8 cellular contexts compared by ENCODE assay signal in the genomic region with DNA sequence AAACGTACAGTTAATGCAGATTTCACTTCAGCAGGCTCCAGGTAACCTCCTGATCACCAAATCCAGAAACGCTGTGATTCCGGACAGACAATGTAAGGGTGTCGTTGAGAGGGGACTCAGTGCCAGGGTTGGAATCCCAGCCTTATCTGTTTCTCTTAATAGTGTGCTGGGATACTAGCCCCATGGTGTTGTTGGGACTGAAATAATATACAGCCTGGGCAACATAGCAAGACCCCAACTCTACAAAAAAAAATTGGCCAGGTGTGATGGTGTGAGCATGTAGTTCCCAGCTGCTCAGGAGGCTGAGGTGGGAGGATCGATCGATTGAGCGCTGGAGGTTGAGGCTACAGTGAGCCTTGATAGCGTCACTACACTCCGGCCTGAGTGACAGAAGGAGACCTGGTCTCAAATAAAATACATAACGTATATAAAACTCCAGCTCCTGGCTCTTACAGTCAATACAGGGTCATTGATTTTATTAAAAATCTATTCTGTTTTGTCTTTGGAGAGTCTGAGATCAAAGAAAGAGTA. TPM values are rescaled to one million over a fixed set of nuclear protein-coding genes. Genes with fewer than 3 reads are reported as not detected.
A peak's percentile ranks its signal among the peaks of the same experiment; 100 is the strongest.
DNase-seq lines count a peak whose midpoint lies in the region; ATAC-seq, FAIRE-seq and TF ChIP-seq lines count a peak whose summit lies in the region.

No MANE protein-coding gene starts in this region.

- BruUV-seq in HepG2 (replicated peaks; lab: Mats Ljungman, UMichigan) = TSS peak; percentile 73

- CTCF ChIA-PET in activated CD4-positive, alpha-beta T cell treated with anti-CD3 and anti-CD28 coated beads for 36 hours (lab: Charles Lee) = interaction anchor here (0.6 to 2.1 kb wide), 7 partner anchors 16 to 282 kb away, joined by 3 to 18 read pairs (median 4); a partner anchor contains a TSS
- CTCF ChIA-PET in HepG2 (lab: Yijun Ruan, JAX; ENCODE audit: low intra/inter-chr PET ratio, low total read pairs) = no interaction called here

- TF ChIP-seq CTCF in HepG2 (CRISPR knock-in tag; IDR thresholded peaks at IDR 0.05) (no peak), testis (IDR thresholded peaks at IDR 0.05) (no peak)

- POLR2A ChIA-PET in activated CD4-positive, alpha-beta T cell treated with anti-CD3 and anti-CD28 coated beads for 36 hours (lab: Charles Lee) = interaction anchor here (0.6 kb wide), 1 partner anchor 68 kb away, joined by 4 read pairs; no protein-coding TSS in a partner anchor
- POLR2A ChIA-PET in HepG2 (lab: Yijun Ruan, JAX) = interaction anchor here (1.6 to 9.3 kb wide), 6 partner anchors 11 to 239 kb away, joined by 3 to 126 read pairs (median 15); a partner anchor contains a TSS

- H3K9me3 ChIP-seq in HepG2 (ENCODE audit: low read length) (no peaks in the 10 kb centered on the region), testis (no peaks in the 10 kb centered on the region)

- H3K27ac Mint-ChIP-seq in activated CD4-positive, alpha-beta T cell treated with anti-CD3 and anti-CD28 coated beads for 36 hours = peak overlapping the region; percentile 81

- WGBS in HepG2 (ENCODE audit: low lambda C conversion rate) = 18% methylated on average over 10 of the region's 10 CpGs
- 44 to 48% methylated on average over 10 of the region's 10 CpGs for WGBS in testis, 2 donors

- no peak for ATAC-seq in activated CD4-positive, alpha-beta T cell treated with anti-CD3 and anti-CD28 coated beads for 36 hours
- ATAC-seq in HepG2 = no peak
- no peak for ATAC-seq in GM21576 (IDR thresholded peaks at IDR 0.05; ENCODE audit: unreplicated experiment)
- ATAC-seq in HG03378 (IDR thresholded peaks at IDR 0.05; ENCODE audit: unreplicated experiment) = no peak

- peaks cover 65% of the 10 kb centered on the region for H3K79me2 ChIP-seq in HepG2 (ENCODE audit: insufficient read depth, low read length)

- H3K4me3 ChIP-seq in HepG2 (replicated peaks in 1 of 3; ENCODE audit: insufficient read depth in 1 of 3, low read depth in 2 of 3, low read length in 3 of 3) (peak overlapping the region; percentile 91 to 97 (median 92)), testis (peak overlapping the region; percentile 84 to 90)

- peaks cover 36% of the 10 kb centered on the region for H3K36me3 Mint-ChIP-seq in activated CD4-positive, alpha-beta T cell treated with anti-CD3 and anti-CD28 coated beads for 36 hours (ENCODE audit: low read depth)

- no peak for DNase-seq in activated CD4-positive, alpha-beta T cell treated with anti-CD3 and anti-CD28 coated beads for 36 hours
- no peak for DNase-seq in activated CD4-positive, alpha-beta T cell treated with anti-CD3 and anti-CD28 coated beads, Interleukin-2, amount 50 U/mL, for 48 hours
- DNase-seq in HepG2 (ENCODE audit: low spot score) (no peak), testis (no peak), germinal center (ENCODE audit: low spot score) (no peak)

- intact Hi-C loops in activated CD4-positive, alpha-beta T cell treated with anti-CD3 and anti-CD28 coated beads for 36 hours (cut with DNase I, micrococcal nuclease) = loop anchor here (2.0 to 10.0 kb wide), 7 partner anchors 30 to 1528 kb away; a partner anchor contains a TSS
- intact Hi-C loops in HepG2 (cut with micrococcal nuclease; ENCODE audit: unreplicated experiment) (loop anchor here (5.0 kb wide), 1 partner anchor 235 kb away; a partner anchor contains a TSS), testis (cut with DNase I; ENCODE audit: low total_unique reads) (no loop called here)

- no peaks in the 10 kb centered on the region for H3K9me3 Mint-ChIP-seq in activated CD4-positive, alpha-beta T cell treated with anti-CD3 and anti-CD28 coated beads for 36 hours (ENCODE audit: low read depth)

- peaks cover 30% of the 10 kb centered on the region for H3K4me1 Mint-ChIP-seq in activated CD4-positive, alpha-beta T cell treated with anti-CD3 and anti-CD28 coated beads for 36 hours

- TF ChIP-seq RAD21 in HepG2 (CRISPR knock-in tag; IDR thresholded peaks at IDR 0.05) = no peak

- H3K4me1 ChIP-seq in HepG2 (ENCODE audit: insufficient read depth, low read length) (peaks cover 78% of the 10 kb centered on the region), testis (peaks cover 27% of the 10 kb centered on the region)

- peak overlapping the region; percentile 88 for H3K4me3 Mint-ChIP-seq in activated CD4-positive, alpha-beta T cell treated with anti-CD3 and anti-CD28 coated beads for 36 hours

- H3K4me2 ChIP-seq in HepG2 (ENCODE audit: low read depth, low read length) = peak overlapping the region; percentile 90

- no peaks in the 10 kb centered on the region for H3K27me3 ChIP-seq in HepG2 (ENCODE audit: control insufficient read depth in 1 of 2, insufficient read depth in 2 of 2, low read length in 2 of 2)
- no peaks in the 10 kb centered on the region for H3K27me3 ChIP-seq in testis

- no peaks in the 10 kb centered on the region for H3K27me3 Mint-ChIP-seq in activated CD4-positive, alpha-beta T cell treated with anti-CD3 and anti-CD28 coated beads for 36 hours

- TF ChIP-seq EP300 in HepG2 (IDR thresholded peaks at IDR 0.05; ENCODE audit: low read depth in 2 of 2, low read length in 2 of 2) (no peak), HepG2 (CRISPR knock-in tag; IDR thresholded peaks at IDR 0.05; ENCODE audit: borderline replicate concordance) (no peak)

- no peak overlapping the region for H2AFZ ChIP-seq in HepG2 (ENCODE audit: low read length)

- H3K9ac ChIP-seq in HepG2 (ENCODE audit: insufficient read depth, low read depth, low read length) = peak overlapping the region; percentile 90

- H3K27ac ChIP-seq in angular gyrus (ENCODE audit: low read depth, low read length) = peak overlapping the region; percentile 96
- H3K27ac ChIP-seq in HepG2 (ENCODE audit: extremely low read length, insufficient read depth, low read length) = peak overlapping the region; percentile 96
- peak overlapping the region; percentile 80 to 92 for H3K27ac ChIP-seq in testis

- no peak for TF ChIP-seq POLR2A in HepG2 (IDR thresholded peaks at IDR 0.05; ENCODE audit: insufficient read depth in 1 of 2, low read depth in 2 of 2, low read length in 2 of 2)
- TF ChIP-seq POLR2A in testis (IDR thresholded peaks at IDR 0.05) = no peak

- no peak for FAIRE-seq in HepG2 (lab: Jason Lieb, UNC)

- peaks cover 24% of the 10 kb centered on the region for H4K20me1 ChIP-seq in HepG2 (ENCODE audit: insufficient read depth, low read length)

- in situ Hi-C loops in HepG2 (cut with HindIII; ENCODE audit: extremely low pct_ligation_motif_present, low pct_unique_long_range_greater_than_20kb) = no loop called here

- H3K36me3 ChIP-seq in HepG2 (replicated peaks in 1 of 2; ENCODE audit: control insufficient read depth in 1 of 2, insufficient read depth in 2 of 2, low read length in 2 of 2) (peaks cover 13 to 32% of the 10 kb centered on the region in 2 experiments), testis (ENCODE audit: low read depth, missing control alignments) (no peaks in the 10 kb centered on the region)

RNA-seq across cellular contexts. Expression of a gene that starts 1.3 kb away (rescaled TPM):
- total RNA-seq in activated CD4-positive, alpha-beta T cell treated with anti-CD3 and anti-CD28 coated beads for 36 hours = 100 to 1,000 TPM; 117 to 134 TPM
- total RNA-seq in HepG2 (2016; rRNA removed; fragmentation: Illumina TruSeq; extraction: Trizol) = 1,505 and 1,984 TPM in 2 replicates
- 232 and 262 TPM in 2 replicates for total RNA-seq in HepG2 (2016; cell fraction: cytosol; rRNA removed; fragmentation: Illumina TruSeq; extraction: Trizol; ENCODE audit: low read depth)
- total RNA-seq in HepG2 (2016; cell fraction: insoluble cytoplasmic fraction; rRNA removed; fragmentation: Illumina TruSeq; extraction: Trizol) = 1,559 and 1,992 TPM in 2 replicates
- total RNA-seq in HepG2 (2016; cell fraction: membrane; rRNA removed; fragmentation: Illumina TruSeq; extraction: Trizol) = 553 and 634 TPM in 2 replicates
- total RNA-seq in HepG2 (2016; cell fraction: nucleus; rRNA removed; fragmentation: Illumina TruSeq; extraction: Trizol) = 497 and 536 TPM in 2 replicates
- 437 and 538 TPM in 2 replicates for polyA plus RNA-seq in HepG2 (2011; rRNA removed)
- polyA plus RNA-seq in HepG2 (2011; cell fraction: cytosol; rRNA removed) = 477 and 485 TPM in 2 replicates
- polyA plus RNA-seq in HepG2 (2011; cell fraction: nucleus; rRNA removed) = 199 and 209 TPM in 2 replicates
- polyA plus RNA-seq in HepG2 (2012) = 511 and 820 TPM in 2 replicates
- 248 and 308 TPM in 2 replicates for polyA plus RNA-seq in HepG2 (2016; cell fraction: cytosol; fragmentation: Illumina TruSeq; extraction: Trizol; ENCODE audit: low read depth)
- polyA plus RNA-seq in HepG2 (2016; cell fraction: insoluble cytoplasmic fraction; fragmentation: Illumina TruSeq; extraction: Trizol; ENCODE audit: low read depth) = 2,115 and 2,133 TPM in 2 replicates
- 458 and 518 TPM in 2 replicates for polyA plus RNA-seq in HepG2 (2016; cell fraction: membrane; fragmentation: Illumina TruSeq; extraction: Trizol; ENCODE audit: low read depth)
- polyA plus RNA-seq in HepG2 (2016; cell fraction: nucleus; fragmentation: Illumina TruSeq; extraction: Trizol; ENCODE audit: insufficient read depth, low read depth) = 949 and 989 TPM in 2 replicates
- polyA minus RNA-seq in HepG2 (2011; rRNA and poly(A)+ RNA removed; ENCODE audit: low replicate concordance) = 240 and 331 TPM in 2 replicates
- 182 and 185 TPM in 2 replicates for polyA minus RNA-seq in HepG2 (2011; cell fraction: cytosol; rRNA and poly(A)+ RNA removed)
- polyA minus RNA-seq in HepG2 (2011; cell fraction: nucleus; rRNA and poly(A)+ RNA removed) = 52.4 and 60.3 TPM in 2 replicates
- total RNA-seq in testis = 100 to 1,000 TPM; 371 to 500 TPM
- 370 TPM for polyA plus RNA-seq in testis (ENCODE audit: insufficient read depth, low read depth, low replicate concordance)

RNA-seq across cellular contexts. Expression of a gene that starts 33.4 kb away (rescaled TPM):
- 1 to 10 TPM; 6.5 to 8.2 TPM for total RNA-seq in activated CD4-positive, alpha-beta T cell treated with anti-CD3 and anti-CD28 coated beads for 36 hours
- total RNA-seq in HepG2 (2016; rRNA removed; fragmentation: Illumina TruSeq; extraction: Trizol) (35.6 and 42.5 TPM in 2 replicates), testis (10 to 100 TPM; 43.2 to 51.0 TPM)
- total RNA-seq in HepG2 (2016; cell fraction: cytosol; rRNA removed; fragmentation: Illumina TruSeq; extraction: Trizol; ENCODE audit: low read depth) = 41.4 and 41.9 TPM in 2 replicates
- 29.0 and 43.3 TPM in 2 replicates for total RNA-seq in HepG2 (2016; cell fraction: insoluble cytoplasmic fraction; rRNA removed; fragmentation: Illumina TruSeq; extraction: Trizol)
- total RNA-seq in HepG2 (2016; cell fraction: membrane; rRNA removed; fragmentation: Illumina TruSeq; extraction: Trizol) = 61.2 and 66.1 TPM in 2 replicates
- 32.5 and 36.1 TPM in 2 replicates for total RNA-seq in HepG2 (2016; cell fraction: nucleus; rRNA removed; fragmentation: Illumina TruSeq; extraction: Trizol)
- polyA plus RNA-seq in HepG2 (2011; rRNA removed) (25.6 and 28.6 TPM in 2 replicates), testis (ENCODE audit: insufficient read depth, low read depth, low replicate concordance) (14.8 TPM)
- 14.4 and 18.0 TPM in 2 replicates for polyA plus RNA-seq in HepG2 (2011; cell fraction: cytosol; rRNA removed)
- 31.1 and 32.4 TPM in 2 replicates for polyA plus RNA-seq in HepG2 (2011; cell fraction: nucleus; rRNA removed)
- polyA plus RNA-seq in HepG2 (2012) = 17.8 and 18.7 TPM in 2 replicates
- polyA plus RNA-seq in HepG2 (2016; cell fraction: cytosol; fragmentation: Illumina TruSeq; extraction: Trizol; ENCODE audit: low read depth) = 37.2 and 39.4 TPM in 2 replicates
- polyA plus RNA-seq in HepG2 (2016; cell fraction: insoluble cytoplasmic fraction; fragmentation: Illumina TruSeq; extraction: Trizol; ENCODE audit: low read depth) = 24.5 and 25.4 TPM in 2 replicates
- 41.6 and 46.3 TPM in 2 replicates for polyA plus RNA-seq in HepG2 (2016; cell fraction: membrane; fragmentation: Illumina TruSeq; extraction: Trizol; ENCODE audit: low read depth)
- 44.9 and 47.7 TPM in 2 replicates for polyA plus RNA-seq in HepG2 (2016; cell fraction: nucleus; fragmentation: Illumina TruSeq; extraction: Trizol; ENCODE audit: insufficient read depth, low read depth)
- 47.1 and 101 TPM in 2 replicates for polyA minus RNA-seq in HepG2 (2011; rRNA and poly(A)+ RNA removed; ENCODE audit: low replicate concordance)
- polyA minus RNA-seq in HepG2 (2011; cell fraction: cytosol; rRNA and poly(A)+ RNA removed) = 10.2 and 11.3 TPM in 2 replicates
- 40.0 and 44.4 TPM in 2 replicates for polyA minus RNA-seq in HepG2 (2011; cell fraction: nucleus; rRNA and poly(A)+ RNA removed)
